8 cellular contexts compared by ENCODE assay signal in the genomic region with DNA sequence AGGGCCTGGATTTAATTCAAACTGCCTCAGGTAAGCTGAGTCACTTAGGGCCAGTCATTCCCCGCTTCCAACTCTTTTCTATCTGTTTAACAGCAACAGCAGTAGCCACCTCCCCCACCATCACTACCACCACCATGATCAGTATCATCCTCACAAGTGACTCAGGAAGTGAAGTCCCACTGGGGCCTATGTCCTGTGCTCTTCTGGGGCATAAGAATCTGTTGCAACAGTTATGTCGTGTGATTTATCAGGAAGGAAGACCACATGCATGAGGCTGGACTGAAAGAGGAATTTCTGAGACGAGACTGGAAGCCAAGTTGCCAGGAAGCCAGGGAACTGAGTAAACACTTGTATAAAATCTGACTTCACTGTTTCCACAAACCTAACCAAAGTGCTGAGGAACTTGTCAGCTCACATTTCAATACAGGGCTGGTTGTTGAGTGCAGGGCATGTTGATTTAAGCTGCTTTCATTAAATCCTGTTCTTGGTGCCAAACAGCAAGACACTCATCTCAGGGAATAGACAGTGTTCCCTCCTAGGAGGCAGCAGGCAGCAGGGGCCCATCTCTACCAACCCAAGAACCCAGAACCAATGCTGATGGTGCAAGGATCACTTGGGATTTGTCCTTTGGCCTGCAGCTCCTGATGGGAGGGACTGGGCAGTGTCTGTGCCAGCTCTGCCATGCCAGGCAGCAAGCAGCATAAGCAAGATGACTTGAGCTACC.
DNase-seq lines count a peak whose midpoint lies in the region; ATAC-seq, FAIRE-seq and TF ChIP-seq lines count a peak whose summit lies in the region.

No MANE protein-coding gene starts in this region.

- no peak for FAIRE-seq in kidney (lab: Jason Lieb, UNC)

- no peak for ATAC-seq in HG03135 (IDR thresholded peaks at IDR 0.05; ENCODE audit: unreplicated experiment)
- no peak for ATAC-seq in GM18505 (IDR thresholded peaks at IDR 0.05; ENCODE audit: unreplicated experiment)

- H3K27ac ChIP-seq in right atrium auricular region (peak overlapping the region; percentile 58 to 73), kidney (ENCODE audit: low read depth in 2 of 2, low read length in 2 of 2) (peak overlapping the region in 1 of 2 donors; percentile 5)

- H3K4me1 ChIP-seq in adipocyte (ENCODE audit: control insufficient read depth, insufficient read depth, low read length) = peaks cover 51% of the 10 kb centered on the region
- peaks cover 0 to 24% of the 10 kb centered on the region in 2 donors for H3K4me1 ChIP-seq in right atrium auricular region
- peaks cover 11 to 14% of the 10 kb centered on the region in 2 donors for H3K4me1 ChIP-seq in kidney (ENCODE audit: control insufficient read depth in 1 of 2, insufficient read depth in 1 of 2, low read depth in 1 of 2, low read length in 2 of 2)

- H3K9ac ChIP-seq in adipocyte (ENCODE audit: low read length) = peak overlapping the region; percentile 65
- H3K9ac ChIP-seq in kidney (ENCODE audit: low read length in 2 of 2) = no peak overlapping the region

- no peak for TF ChIP-seq POLR2A in GM18505 (IDR thresholded peaks at IDR 0.05; ENCODE audit: borderline replicate concordance, extremely low read depth, insufficient read depth, insufficient read length)

- H3K4me3 ChIP-seq in adipocyte (ENCODE audit: low read length) (peak overlapping the region; percentile 44), right atrium auricular region (no peak overlapping the region), kidney (ENCODE audit: low read length in 2 of 2) (no peak overlapping the region)

- no peaks in the 10 kb centered on the region for H3K9me3 ChIP-seq in adipocyte (ENCODE audit: control insufficient read depth, low read length)
- no peaks in the 10 kb centered on the region for H3K9me3 ChIP-seq in right atrium auricular region
- no peaks in the 10 kb centered on the region for H3K9me3 ChIP-seq in kidney (ENCODE audit: control insufficient read depth in 1 of 2, low read length in 2 of 2)

- intact Hi-C loops in kidney (cut with DNase I) = no loop called here

- DNase-seq in HK-2 (ENCODE audit: unreplicated experiment) = peak; percentile 9
- DNase-seq in adipocyte (ENCODE audit: low read depth) = peak; percentile 96
- peak; percentile 82 for DNase-seq in right atrium auricular region (ENCODE audit: low spot score)
- DNase-seq in smooth muscle cell of the brain vasculature (ENCODE audit: low read depth, low spot score) = peak; percentile 90
- DNase-seq in kidney = no peak
- no peak for DNase-seq in activated naive CD4-positive, alpha-beta T cell (lab: John Stamatoyannopoulos, UW)

- H3K27me3 ChIP-seq in adipocyte (replicated peaks; ENCODE audit: control insufficient read depth, insufficient read depth, low read length) (no peaks in the 10 kb centered on the region), right atrium auricular region (no peaks in the 10 kb centered on the region)

- TF ChIP-seq CTCF in right atrium auricular region (IDR thresholded peaks at IDR 0.05) = no peak
- TF ChIP-seq CTCF in kidney (IDR thresholded peaks at IDR 0.05; ENCODE audit: borderline replicate concordance, extremely low read depth, insufficient read depth) = no peak

- peaks cover 4% of the 10 kb centered on the region for H3K36me3 ChIP-seq in adipocyte (ENCODE audit: control insufficient read depth, insufficient read depth, low read length, severe bottlenecking)
- H3K36me3 ChIP-seq in right atrium auricular region = no peaks in the 10 kb centered on the region
- H3K36me3 ChIP-seq in kidney (ENCODE audit: control insufficient read depth in 1 of 2, insufficient read depth in 2 of 2, low read length in 2 of 2) = no peaks in the 10 kb centered on the region

Comparison
In these comparisons a context has a peak if more than half of its experiments do, and no peak if none do; other contexts are left out.
1. DNase-seq: peak in HK-2 (single experiment), adipocyte (single experiment), right atrium auricular region (single experiment) and smooth muscle cell of the brain vasculature (single experiment); none in kidney (single experiment) and activated naive CD4-positive, alpha-beta T cell (0 of 4).